In genomic region chr17:82450357-82451106, GRCh38 we compare ENCODE assay signal across 1 cellular context.
TF ChIP-seq lines count a peak whose summit lies in the region.

CYBC1 (minus strand) TSS chr17:82450752; CDS start chr17:82449254, 1,498 bp downstream.

TF ChIP-seq in HepG2, 621 proteins besides CTCF, POLR2A, EP300 and RAD21 (continued from another document and continues in another):
- TF ChIP-seq, protein P1, sequence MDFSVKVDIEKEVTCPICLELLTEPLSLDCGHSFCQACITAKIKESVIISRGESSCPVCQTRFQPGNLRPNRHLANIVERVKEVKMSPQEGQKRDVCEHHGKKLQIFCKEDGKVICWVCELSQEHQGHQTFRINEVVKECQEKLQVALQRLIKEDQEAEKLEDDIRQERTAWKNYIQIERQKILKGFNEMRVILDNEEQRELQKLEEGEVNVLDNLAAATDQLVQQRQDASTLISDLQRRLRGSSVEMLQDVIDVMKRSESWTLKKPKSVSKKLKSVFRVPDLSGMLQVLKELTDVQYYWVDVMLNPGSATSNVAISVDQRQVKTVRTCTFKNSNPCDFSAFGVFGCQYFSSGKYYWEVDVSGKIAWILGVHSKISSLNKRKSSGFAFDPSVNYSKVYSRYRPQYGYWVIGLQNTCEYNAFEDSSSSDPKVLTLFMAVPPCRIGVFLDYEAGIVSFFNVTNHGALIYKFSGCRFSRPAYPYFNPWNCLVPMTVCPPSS (IDR thresholded peaks at IDR 0.05) = no peak
- TF ChIP-seq ZNF205 (CRISPR knock-in tag; IDR thresholded peaks at IDR 0.05) (0 out of 2 replicates have a peak, but pooled peaks have one; percentile 43), EED (CRISPR knock-in tag; IDR thresholded peaks at IDR 0.05) (peak; percentile 78; the same call in 1 of the 2 replicates), ZNF343 (CRISPR knock-in tag; IDR thresholded peaks at IDR 0.05) (peak; percentile 73; the same call in 1 of the 2 replicates), ZNF264 (CRISPR knock-in tag; IDR thresholded peaks at IDR 0.05) (no peak), CCDC6 (CRISPR knock-in tag; IDR thresholded peaks at IDR 0.05) (peak; percentile 84; the same call in 1 of the 2 replicates), ETV6 (CRISPR knock-in tag; conservative IDR thresholded peaks at IDR 0.05) (peak; percentile 98), ZSCAN31 (CRISPR knock-in tag; IDR thresholded peaks at IDR 0.05; ENCODE audit: low read depth) (peak; percentile 98), CREB3 (CRISPR knock-in tag; IDR thresholded peaks at IDR 0.05) (0 out of 2 replicates have a peak, but pooled peaks have one; percentile 41), DMAP1 (CRISPR knock-in tag; IDR thresholded peaks at IDR 0.05) (peak; percentile 36), ZSCAN9 (CRISPR knock-in tag; IDR thresholded peaks at IDR 0.05; ENCODE audit: borderline replicate concordance) (0 out of 2 replicates have a peak, but pooled peaks have one; percentile 47), KAT8 (CRISPR knock-in tag; IDR thresholded peaks at IDR 0.05) (peak; percentile 93), ZNF501 (CRISPR knock-in tag; IDR thresholded peaks at IDR 0.05) (peak; percentile 82), JUN (CRISPR knock-in tag; IDR thresholded peaks at IDR 0.05) (peak; percentile 68), ZNF235 (CRISPR knock-in tag; IDR thresholded peaks at IDR 0.05; ENCODE audit: borderline replicate concordance) (peak; percentile 89), ZNF678 (CRISPR knock-in tag; IDR thresholded peaks at IDR 0.05) (no peak), ZMYM4 (CRISPR knock-in tag; IDR thresholded peaks at IDR 0.05) (peak; percentile 74), SAFB2 (CRISPR knock-in tag; IDR thresholded peaks at IDR 0.05; ENCODE audit: borderline replicate concordance, low read depth) (no peak; the same call in 1 of the 2 replicates), NCOA2 (CRISPR knock-in tag; IDR thresholded peaks at IDR 0.05) (peak; percentile 54), KLF16 (CRISPR knock-in tag; IDR thresholded peaks at IDR 0.05) (peak in 1 of 2 experiments; percentile 96; a peak in 2 of 4 replicates), ZNF546 (CRISPR knock-in tag; conservative IDR thresholded peaks at IDR 0.05) (0 out of 2 replicates have a peak, but pooled peaks have one; percentile 75), NKX3-1 (CRISPR knock-in tag; IDR thresholded peaks at IDR 0.05) (no peak), ZNF18 (CRISPR knock-in tag; IDR thresholded peaks at IDR 0.05; ENCODE audit: insufficient replicate concordance) (peak; percentile 81), HOXA9 (CRISPR knock-in tag; IDR thresholded peaks at IDR 0.05; ENCODE audit: borderline replicate concordance) (no peak; the same call in 1 of the 2 replicates), RELA (CRISPR knock-in tag; IDR thresholded peaks at IDR 0.05) (peak; percentile 75), ZEB1 (IDR thresholded peaks at IDR 0.05; ENCODE audit: insufficient replicate concordance, low read depth) (no peak), ZNF530 (CRISPR knock-in tag; IDR thresholded peaks at IDR 0.05; ENCODE audit: low read depth) (no peak), KDM5A (IDR thresholded peaks at IDR 0.05; ENCODE audit: borderline replicate concordance, low read length) (peak; percentile 64; the same call in 1 of the 2 replicates), TARDBP (CRISPR knock-in tag; IDR thresholded peaks at IDR 0.05) (peak; percentile 88), RFXAP (CRISPR knock-in tag; IDR thresholded peaks at IDR 0.05; ENCODE audit: borderline replicate concordance) (peak; percentile 78; the same call in 1 of the 2 replicates), ZNF788 (CRISPR knock-in tag; IDR thresholded peaks at IDR 0.05; ENCODE audit: borderline replicate concordance) (peak; percentile 79; the same call in 1 of the 2 replicates), ZNF670 (CRISPR knock-in tag; IDR thresholded peaks at IDR 0.05; ENCODE audit: borderline replicate concordance) (no peak), SOX5 (CRISPR knock-in tag; IDR thresholded peaks at IDR 0.05; ENCODE audit: borderline replicate concordance) (peak; percentile 56; the same call in 1 of the 2 replicates), IRX3 (CRISPR knock-in tag; IDR thresholded peaks at IDR 0.05; ENCODE audit: borderline replicate concordance, low read depth) (peak; percentile 88; the same call in 1 of the 2 replicates), PRMT3 (CRISPR knock-in tag; IDR thresholded peaks at IDR 0.05; ENCODE audit: borderline replicate concordance, low read depth) (peak; percentile 89; the same call in 1 of the 2 replicates), TBX3 (IDR thresholded peaks at IDR 0.05; ENCODE audit: borderline replicate concordance) (no peak), HES4 (CRISPR knock-in tag; IDR thresholded peaks at IDR 0.05; ENCODE audit: borderline replicate concordance) (peak; percentile 81; the same call in 1 of the 2 replicates), ZNF598 (CRISPR knock-in tag; IDR thresholded peaks at IDR 0.05; ENCODE audit: borderline replicate concordance) (peak; percentile 71), MEIS1 (CRISPR knock-in tag; IDR thresholded peaks at IDR 0.05; ENCODE audit: borderline replicate concordance) (no peak; the same call in 1 of the 2 replicates), TCF7L2 (IDR thresholded peaks at IDR 0.05; ENCODE audit: low read depth, low read length) (no peak), GABPA (IDR thresholded peaks at IDR 0.05; ENCODE audit: low read depth, low read length) (peak; percentile 72), GABPA (CRISPR knock-in tag; IDR thresholded peaks at IDR 0.05; ENCODE audit: low read depth) (peak; percentile 82), ZNF329 (CRISPR knock-in tag; IDR thresholded peaks at IDR 0.05; ENCODE audit: low read depth) (peak; percentile 92), DZIP1 (CRISPR knock-in tag; IDR thresholded peaks at IDR 0.05) (peak; percentile 97), ZNF839 (CRISPR knock-in tag; IDR thresholded peaks at IDR 0.05; ENCODE audit: borderline replicate concordance) (peak; percentile 79; the same call in 1 of the 2 replicates), FOXO1 (CRISPR knock-in tag; IDR thresholded peaks at IDR 0.05) (0 out of 2 replicates have a peak, but pooled peaks have one; percentile 39), ZNF816 (CRISPR knock-in tag; IDR thresholded peaks at IDR 0.05; ENCODE audit: borderline replicate concordance) (0 out of 2 replicates have a peak, but pooled peaks have one; percentile 28), ZNF207 (IDR thresholded peaks at IDR 0.05; ENCODE audit: borderline replicate concordance) (no peak), ZNF547 (CRISPR knock-in tag; IDR thresholded peaks at IDR 0.05) (peak; percentile 96), FOXK1 (CRISPR knock-in tag; IDR thresholded peaks at IDR 0.05; ENCODE audit: borderline replicate concordance, low read depth) (peak; percentile 59; the same call in 1 of the 2 replicates)
- TF ChIP-seq, protein P2, sequence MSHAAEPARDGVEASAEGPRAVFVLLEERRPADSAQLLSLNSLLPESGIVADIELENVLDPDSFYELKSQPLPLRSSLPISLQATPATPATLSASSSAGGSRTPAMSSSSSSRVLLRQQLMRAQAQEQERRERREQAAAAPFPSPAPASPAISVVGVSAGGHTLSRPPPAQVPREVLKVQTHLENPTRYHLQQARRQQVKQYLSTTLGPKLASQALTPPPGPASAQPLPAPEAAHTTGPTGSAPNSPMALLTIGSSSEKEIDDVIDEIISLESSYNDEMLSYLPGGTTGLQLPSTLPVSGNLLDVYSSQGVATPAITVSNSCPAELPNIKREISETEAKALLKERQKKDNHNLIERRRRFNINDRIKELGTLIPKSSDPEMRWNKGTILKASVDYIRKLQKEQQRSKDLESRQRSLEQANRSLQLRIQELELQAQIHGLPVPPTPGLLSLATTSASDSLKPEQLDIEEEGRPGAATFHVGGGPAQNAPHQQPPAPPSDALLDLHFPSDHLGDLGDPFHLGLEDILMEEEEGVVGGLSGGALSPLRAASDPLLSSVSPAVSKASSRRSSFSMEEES (CRISPR knock-in tag; IDR thresholded peaks at IDR 0.05) = peak; percentile 37; the same call in 1 of the 2 replicates
- TF ChIP-seq, protein P3, sequence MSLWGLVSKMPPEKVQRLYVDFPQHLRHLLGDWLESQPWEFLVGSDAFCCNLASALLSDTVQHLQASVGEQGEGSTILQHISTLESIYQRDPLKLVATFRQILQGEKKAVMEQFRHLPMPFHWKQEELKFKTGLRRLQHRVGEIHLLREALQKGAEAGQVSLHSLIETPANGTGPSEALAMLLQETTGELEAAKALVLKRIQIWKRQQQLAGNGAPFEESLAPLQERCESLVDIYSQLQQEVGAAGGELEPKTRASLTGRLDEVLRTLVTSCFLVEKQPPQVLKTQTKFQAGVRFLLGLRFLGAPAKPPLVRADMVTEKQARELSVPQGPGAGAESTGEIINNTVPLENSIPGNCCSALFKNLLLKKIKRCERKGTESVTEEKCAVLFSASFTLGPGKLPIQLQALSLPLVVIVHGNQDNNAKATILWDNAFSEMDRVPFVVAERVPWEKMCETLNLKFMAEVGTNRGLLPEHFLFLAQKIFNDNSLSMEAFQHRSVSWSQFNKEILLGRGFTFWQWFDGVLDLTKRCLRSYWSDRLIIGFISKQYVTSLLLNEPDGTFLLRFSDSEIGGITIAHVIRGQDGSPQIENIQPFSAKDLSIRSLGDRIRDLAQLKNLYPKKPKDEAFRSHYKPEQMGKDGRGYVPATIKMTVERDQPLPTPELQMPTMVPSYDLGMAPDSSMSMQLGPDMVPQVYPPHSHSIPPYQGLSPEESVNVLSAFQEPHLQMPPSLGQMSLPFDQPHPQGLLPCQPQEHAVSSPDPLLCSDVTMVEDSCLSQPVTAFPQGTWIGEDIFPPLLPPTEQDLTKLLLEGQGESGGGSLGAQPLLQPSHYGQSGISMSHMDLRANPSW (CRISPR knock-in tag; IDR thresholded peaks at IDR 0.05; ENCODE audit: borderline replicate concordance) = no peak; the same call in 1 of the 2 replicates
- TF ChIP-seq, protein P4, sequence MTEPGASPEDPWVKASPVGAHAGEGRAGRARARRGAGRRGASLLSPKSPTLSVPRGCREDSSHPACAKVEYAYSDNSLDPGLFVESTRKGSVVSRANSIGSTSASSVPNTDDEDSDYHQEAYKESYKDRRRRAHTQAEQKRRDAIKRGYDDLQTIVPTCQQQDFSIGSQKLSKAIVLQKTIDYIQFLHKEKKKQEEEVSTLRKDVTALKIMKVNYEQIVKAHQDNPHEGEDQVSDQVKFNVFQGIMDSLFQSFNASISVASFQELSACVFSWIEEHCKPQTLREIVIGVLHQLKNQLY (CRISPR knock-in tag; IDR thresholded peaks at IDR 0.05) = peak; percentile 47; the same call in 1 of the 2 replicates
- TF ChIP-seq, protein P5, sequence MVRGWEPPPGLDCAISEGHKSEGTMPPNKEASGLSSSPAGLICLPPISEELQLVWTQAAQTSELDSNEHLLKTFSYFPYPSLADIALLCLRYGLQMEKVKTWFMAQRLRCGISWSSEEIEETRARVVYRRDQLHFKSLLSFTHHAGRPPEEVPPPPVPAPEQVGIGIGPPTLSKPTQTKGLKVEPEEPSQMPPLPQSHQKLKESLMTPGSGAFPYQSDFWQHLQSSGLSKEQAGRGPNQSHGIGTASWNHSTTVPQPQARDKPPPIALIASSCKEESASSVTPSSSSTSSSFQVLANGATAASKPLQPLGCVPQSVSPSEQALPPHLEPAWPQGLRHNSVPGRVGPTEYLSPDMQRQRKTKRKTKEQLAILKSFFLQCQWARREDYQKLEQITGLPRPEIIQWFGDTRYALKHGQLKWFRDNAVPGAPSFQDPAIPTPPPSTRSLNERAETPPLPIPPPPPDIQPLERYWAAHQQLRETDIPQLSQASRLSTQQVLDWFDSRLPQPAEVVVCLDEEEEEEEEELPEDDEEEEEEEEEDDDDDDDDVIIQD (CRISPR knock-in tag; IDR thresholded peaks at IDR 0.05; ENCODE audit: low read depth) = no peak
- TF ChIP-seq, protein P6, sequence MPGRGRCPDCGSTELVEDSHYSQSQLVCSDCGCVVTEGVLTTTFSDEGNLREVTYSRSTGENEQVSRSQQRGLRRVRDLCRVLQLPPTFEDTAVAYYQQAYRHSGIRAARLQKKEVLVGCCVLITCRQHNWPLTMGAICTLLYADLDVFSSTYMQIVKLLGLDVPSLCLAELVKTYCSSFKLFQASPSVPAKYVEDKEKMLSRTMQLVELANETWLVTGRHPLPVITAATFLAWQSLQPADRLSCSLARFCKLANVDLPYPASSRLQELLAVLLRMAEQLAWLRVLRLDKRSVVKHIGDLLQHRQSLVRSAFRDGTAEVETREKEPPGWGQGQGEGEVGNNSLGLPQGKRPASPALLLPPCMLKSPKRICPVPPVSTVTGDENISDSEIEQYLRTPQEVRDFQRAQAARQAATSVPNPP (CRISPR knock-in tag; IDR thresholded peaks at IDR 0.05) = peak; percentile 95
- TF ChIP-seq, protein P7, sequence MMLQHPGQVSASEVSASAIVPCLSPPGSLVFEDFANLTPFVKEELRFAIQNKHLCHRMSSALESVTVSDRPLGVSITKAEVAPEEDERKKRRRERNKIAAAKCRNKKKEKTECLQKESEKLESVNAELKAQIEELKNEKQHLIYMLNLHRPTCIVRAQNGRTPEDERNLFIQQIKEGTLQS (CRISPR knock-in tag; IDR thresholded peaks at IDR 0.05) = peak; percentile 62
